In genomic region chr2:31388736-31389135, GRCh38 we compare ENCODE assay signal across 27 cellular contexts. TPM values are rescaled to one million over a fixed set of nuclear protein-coding genes. Genes with fewer than 3 reads are reported as not detected.
"Had no signal": no experiment of that assay in that cellular context is flagged by ENCODE, and none has a peak within 500 bp of the region (broad histone marks: within the 10 kb centered on the region; RNA-seq: fewer than 3 reads in every experiment).

No MANE protein-coding gene starts in this region.

- H3K27me3 ChIP-seq: gastroesophageal sphincter, heart left ventricle, hepatocyte, ovary, sigmoid colon, suprapubic skin, transverse colon had no signal

- ATAC-seq: effector memory CD8-positive, alpha-beta T cell; gastroesophageal sphincter; heart left ventricle; left ventricle myocardium superior; lower lobe of right lung; mucosa of descending colon; psoas muscle; right cardiac atrium; stimulated activated naive CD8-positive, alpha-beta T cell treated with anti-CD3 and anti-CD28 coated beads, Interleukin-15, amount 100 ng/mL, for 72 hours had no signal

- H3K36me3 ChIP-seq: gastroesophageal sphincter, heart left ventricle, lower lobe of right lung, ovary, sigmoid colon, suprapubic skin, transverse colon had no signal

- DNase-seq: cortex of kidney; effector memory CD8-positive, alpha-beta T cell; foreskin fibroblast; heart left ventricle; left ventricle myocardium superior; lower lobe of right lung; mesenchymal stem cell; mucosa of descending colon; naive B cell; nephron progenitor cell; nucleus accumbens; ovary; posterior cingulate gyrus; psoas muscle; right cardiac atrium; sigmoid colon; stimulated activated CD4-positive, alpha-beta T cell treated with anti-CD3 and anti-CD28 coated beads, Interleukin-2, amount 100 ng/mL, for 24 hours; stimulated activated CD4-positive, alpha-beta T cell treated with anti-CD3 and anti-CD28 coated beads, Interleukin-4, amount 100 ng/mL, for 4 hours; stimulated activated naive CD4-positive, alpha-beta T cell; stimulated activated naive CD8-positive, alpha-beta T cell treated with anti-CD3 and anti-CD28 coated beads, Interleukin-15, amount 100 ng/mL, for 72 hours; transverse colon had no signal

- H3K4me3 Mint-ChIP-seq: effector memory CD8-positive, alpha-beta T cell; mesothelial cell of epicardium; naive B cell; nephron progenitor cell; stimulated activated naive CD8-positive, alpha-beta T cell treated with anti-CD3 and anti-CD28 coated beads, Interleukin-15, amount 100 ng/mL, for 72 hours had no signal

- H3K4me3 ChIP-seq: gastroesophageal sphincter, heart left ventricle, hepatocyte, lower lobe of right lung, mucosa of descending colon, ovary, psoas muscle, sigmoid colon, suprapubic skin, transverse colon had no signal

- H3K27ac Mint-ChIP-seq: effector memory CD8-positive, alpha-beta T cell; mesothelial cell of epicardium; naive B cell; nephron progenitor cell; stimulated activated naive CD8-positive, alpha-beta T cell treated with anti-CD3 and anti-CD28 coated beads, Interleukin-15, amount 100 ng/mL, for 72 hours had no signal

- H3K9me3 ChIP-seq: gastroesophageal sphincter, heart left ventricle, lower lobe of right lung, mucosa of descending colon, ovary, psoas muscle, sigmoid colon, suprapubic skin, transverse colon had no signal

- H3K27ac ChIP-seq: gastroesophageal sphincter, heart left ventricle, hepatocyte, lower lobe of right lung, ovary, psoas muscle, sigmoid colon, transverse colon had no signal

- H3K4me1 ChIP-seq: gastroesophageal sphincter, lower lobe of right lung, psoas muscle, sigmoid colon, transverse colon had no signal

- H3K9me3 Mint-ChIP-seq: effector memory CD8-positive, alpha-beta T cell; nephron progenitor cell; stimulated activated naive CD8-positive, alpha-beta T cell treated with anti-CD3 and anti-CD28 coated beads, Interleukin-15, amount 100 ng/mL, for 72 hours had no signal

- H3K36me3 Mint-ChIP-seq: mesothelial cell of epicardium, naive B cell had no signal

- H3K4me1 Mint-ChIP-seq: mesothelial cell of epicardium, naive B cell, nephron progenitor cell had no signal

RNA-seq across cellular contexts. Expression of gene XDH, which starts 25.8 kb away (rescaled TPM):
- total RNA-seq: dermis microvascular lymphatic vessel endothelial cell, left ventricle myocardium superior, skeletal muscle tissue had no signal
